12 cellular contexts compared by ENCODE assay signal in the genomic region with DNA sequence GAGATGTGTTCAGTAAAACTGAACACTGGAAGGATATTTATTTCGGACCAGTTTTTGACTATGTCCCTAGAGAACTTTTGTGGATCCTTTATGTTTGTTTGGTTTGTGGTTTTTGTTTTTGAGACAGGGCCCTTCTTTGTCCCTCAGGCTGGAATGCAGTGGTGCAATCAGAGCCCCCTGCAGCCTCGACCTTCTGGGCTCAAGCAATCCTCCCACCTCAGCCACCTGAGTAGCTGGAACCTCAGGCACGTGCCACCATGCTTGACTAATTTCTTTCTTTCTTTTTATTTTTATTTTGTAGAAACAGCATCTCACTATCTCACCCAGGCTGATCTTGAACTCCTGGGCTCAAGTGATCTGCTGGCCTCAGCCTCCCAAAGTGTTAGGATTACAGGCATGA. TPM values are rescaled to one million over a fixed set of nuclear protein-coding genes. Genes with fewer than 3 reads are reported as not detected.
A peak's percentile ranks its signal among the peaks of the same experiment; 100 is the strongest.
DNase-seq lines count a peak whose midpoint lies in the region; ATAC-seq and TF ChIP-seq lines count a peak whose summit lies in the region.
"Had no signal": no experiment of that assay in that cellular context is flagged by ENCODE, and none has a peak within 500 bp of the region (broad histone marks: within the 10 kb centered on the region; RNA-seq: fewer than 3 reads in every experiment).

No MANE protein-coding gene starts in this region.

- ATAC-seq in CD8-positive, alpha-beta T cell: no peak
- no peak for ATAC-seq in natural killer cell treated with Interleukin-12 subunit alpha and Interleukin-12 subunit beta and Interleukin-15 and Interleukin-18, amount 100 ng/mL, for 72 hours
- ATAC-seq in HG03039 (IDR thresholded peaks at IDR 0.05; ENCODE audit: unreplicated experiment) (no peak), HG03571 (IDR thresholded peaks at IDR 0.05; ENCODE audit: unreplicated experiment) (no peak)

- DNase-seq in CD8-positive, alpha-beta T cell: no peak
- no peak for DNase-seq in natural killer cell treated with Interleukin-12 subunit alpha and Interleukin-12 subunit beta and Interleukin-15 and Interleukin-18, amount 100 ng/mL, for 72 hours (ENCODE audit: low spot score)
- DNase-seq in GM10266 (ENCODE audit: extremely low spot score) (no peak), NCI-H2196 (lab: John Stamatoyannopoulos, UW; ENCODE audit: unreplicated experiment) (no peak)
- DNase-seq: activated effector memory CD4-positive, alpha-beta T cell treated with Interleukin-2 at 50 U/mL for 16 hours; head of caudate nucleus; NCI-H1694 treated with DMSO at 0.1 percent for 48 hours; NCI-H82 had no signal

- intact Hi-C loops in CD8-positive, alpha-beta T cell (cut with DNase I, micrococcal nuclease): loop anchor here (2.0 to 10.0 kb wide), 3 partner anchors 45 to 191 kb away; a partner anchor contains a TSS

- peaks cover 10% of the 10 kb centered on the region for H3K36me3 Mint-ChIP-seq in CD8-positive, alpha-beta T cell
- H3K36me3 Mint-ChIP-seq in IgD-negative memory B cell (no peaks in the 10 kb centered on the region), brain (peaks cover 26% of the 10 kb centered on the region)
- no peaks in the 10 kb centered on the region for H3K36me3 Mint-ChIP-seq in natural killer cell treated with Interleukin-12 subunit alpha and Interleukin-12 subunit beta and Interleukin-15 and Interleukin-18, amount 100 ng/mL, for 72 hours

- POLR2A ChIA-PET in CD8-positive, alpha-beta T cell (lab: Charles Lee): no interaction called here

- peak overlapping the region; percentile 94 for H3K27ac Mint-ChIP-seq in CD8-positive, alpha-beta T cell
- peak overlapping the region in 1 of 3 donors; percentile 71 for H3K27ac Mint-ChIP-seq in IgD-negative memory B cell
- H3K27ac Mint-ChIP-seq in brain: peak overlapping the region; percentile 97 to 99 (median 98)
- no peak overlapping the region for H3K27ac Mint-ChIP-seq in natural killer cell treated with Interleukin-12 subunit alpha and Interleukin-12 subunit beta and Interleukin-15 and Interleukin-18, amount 100 ng/mL, for 72 hours

- no peak overlapping the region for H3K27ac ChIP-seq in CD8-positive, alpha-beta T cell (ENCODE audit: low read depth, low read length)

- H3K4me1 Mint-ChIP-seq in CD8-positive, alpha-beta T cell (ENCODE audit: low read depth): peaks cover 29% of the 10 kb centered on the region
- H3K4me1 Mint-ChIP-seq in IgD-negative memory B cell (peaks cover 22 to 27% (median 24%) of the 10 kb centered on the region in 3 donors), brain (peaks cover 41% of the 10 kb centered on the region)
- H3K4me1 Mint-ChIP-seq in natural killer cell treated with Interleukin-12 subunit alpha and Interleukin-12 subunit beta and Interleukin-15 and Interleukin-18, amount 100 ng/mL, for 72 hours (ENCODE audit: low read depth in 2 of 2): peaks cover 22 to 23% of the 10 kb centered on the region in 2 donors

- H3K4me1 ChIP-seq in CD8-positive, alpha-beta T cell (ENCODE audit: insufficient read depth, low read length): peaks cover 23% of the 10 kb centered on the region

- no peaks in the 10 kb centered on the region for H3K27me3 ChIP-seq in CD8-positive, alpha-beta T cell (ENCODE audit: insufficient read depth, low read length)

- CTCF ChIA-PET in CD8-positive, alpha-beta T cell (lab: Charles Lee): no interaction called here

- H3K4me3 ChIP-seq in CD8-positive, alpha-beta T cell (ENCODE audit: low read depth, low read length): peak overlapping the region; percentile 93

- peak overlapping the region; percentile 94 for H3K4me3 Mint-ChIP-seq in CD8-positive, alpha-beta T cell
- H3K4me3 Mint-ChIP-seq in IgD-negative memory B cell: peak overlapping the region; percentile 94 to 98 (median 96)
- H3K4me3 Mint-ChIP-seq in brain: peak overlapping the region; percentile 90 to 99 (median 94)
- H3K4me3 Mint-ChIP-seq in natural killer cell treated with Interleukin-12 subunit alpha and Interleukin-12 subunit beta and Interleukin-15 and Interleukin-18, amount 100 ng/mL, for 72 hours: peak overlapping the region; percentile 95

- H3K9me3 Mint-ChIP-seq in CD8-positive, alpha-beta T cell: no peaks in the 10 kb centered on the region
- H3K9me3 Mint-ChIP-seq in IgD-negative memory B cell: no peaks in the 10 kb centered on the region
- peaks cover 2 to 15% (median 9%) of the 10 kb centered on the region in 5 experiments for H3K9me3 Mint-ChIP-seq in brain
- no peaks in the 10 kb centered on the region for H3K9me3 Mint-ChIP-seq in natural killer cell treated with Interleukin-12 subunit alpha and Interleukin-12 subunit beta and Interleukin-15 and Interleukin-18, amount 100 ng/mL, for 72 hours

- no peaks in the 10 kb centered on the region for H3K9me3 ChIP-seq in CD8-positive, alpha-beta T cell (ENCODE audit: low read length)

- H3K27me3 Mint-ChIP-seq in CD8-positive, alpha-beta T cell (ENCODE audit: low read depth): no peaks in the 10 kb centered on the region
- peaks cover 3% of the 10 kb centered on the region for H3K27me3 Mint-ChIP-seq in IgD-negative memory B cell
- H3K27me3 Mint-ChIP-seq in brain: peaks cover 5% of the 10 kb centered on the region
- H3K27me3 Mint-ChIP-seq in natural killer cell treated with Interleukin-12 subunit alpha and Interleukin-12 subunit beta and Interleukin-15 and Interleukin-18, amount 100 ng/mL, for 72 hours: no peaks in the 10 kb centered on the region

- H3K36me3 ChIP-seq in CD8-positive, alpha-beta T cell (ENCODE audit: insufficient read depth, low read length): no peaks in the 10 kb centered on the region

- TF ChIP-seq CTCF in CD8-positive, alpha-beta T cell (IDR thresholded peaks at IDR 0.05): no peak
- TF ChIP-seq CTCF in brain (conservative IDR thresholded peaks at IDR 0.05) (no peak), GM10266 (IDR thresholded peaks at IDR 0.05; ENCODE audit: control insufficient read depth, insufficient read depth, low read depth, missing control alignments) (no peak)

RNA-seq across cellular contexts. Expression of a gene that starts 1.0 kb away (rescaled TPM):
- 1 to 10 TPM; 4.3 to 4.5 TPM for total RNA-seq in CD8-positive, alpha-beta T cell
- polyA plus RNA-seq in IgD-negative memory B cell (2.6 TPM), brain (ENCODE audit: insufficient read depth, low read depth, low replicate concordance) (0.63 TPM)
- 1 to 10 TPM; 1.3 to 1.6 TPM for total RNA-seq in natural killer cell treated with Interleukin-12 subunit alpha and Interleukin-12 subunit beta and Interleukin-15 and Interleukin-18, amount 100 ng/mL, for 72 hours

RNA-seq across cellular contexts. Expression of a gene that starts 44.8 kb away (rescaled TPM):
- total RNA-seq in CD8-positive, alpha-beta T cell: 1 to 10 TPM; 2.1 to 2.6 TPM
- 2.4 TPM for polyA plus RNA-seq in IgD-negative memory B cell
- polyA plus RNA-seq in brain (ENCODE audit: insufficient read depth, low read depth, low replicate concordance): 1.1 TPM
- 1 to 10 TPM; 2.2 to 2.5 TPM for total RNA-seq in natural killer cell treated with Interleukin-12 subunit alpha and Interleukin-12 subunit beta and Interleukin-15 and Interleukin-18, amount 100 ng/mL, for 72 hours

Comparison
In these comparisons a context has a peak if more than half of its experiments do, and no peak if none do; other contexts are left out.
1. H3K27ac Mint-ChIP-seq: peak in CD8-positive, alpha-beta T cell (single experiment) and brain (5 of 5); none in natural killer cell treated with Interleukin-12 subunit alpha and Interleukin-12 subunit beta and Interleukin-15 and Interleukin-18, amount 100 ng/mL, for 72 hours (0 of 2).
2. Peak in every context shown above with its lines, with median percentiles within 50 percentile points of each other: H3K4me3 Mint-ChIP-seq.